Comparison of ENCODE assay signal across 29 cellular contexts in the genomic region with DNA sequence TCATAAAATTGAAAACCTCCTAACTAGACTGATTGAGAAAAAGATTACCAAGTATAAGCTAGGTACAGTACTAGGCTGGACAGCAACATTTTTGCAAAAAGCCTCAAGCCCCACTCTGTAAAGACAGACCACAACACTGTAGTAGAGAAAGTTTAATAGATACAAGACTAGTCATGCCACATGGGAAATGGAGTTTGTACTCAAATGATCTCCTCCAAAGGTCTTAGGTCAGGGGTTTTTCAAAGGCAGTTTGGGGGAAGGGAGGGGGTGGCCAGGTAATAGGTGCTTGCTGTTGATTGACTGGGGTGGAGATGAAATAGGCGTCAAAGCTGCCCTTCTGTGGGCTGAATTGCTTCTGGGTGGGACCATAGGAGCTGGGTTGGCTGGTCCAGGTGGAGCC. TPM values are rescaled to one million over a fixed set of nuclear protein-coding genes. Genes with fewer than 3 reads are reported as not detected.
DNase-seq lines count a peak whose midpoint lies in the region; ATAC-seq, FAIRE-seq and TF ChIP-seq lines count a peak whose summit lies in the region.
"Had no signal": no experiment of that assay in that cellular context is flagged by ENCODE, and none has a peak within 500 bp of the region (broad histone marks: within the 10 kb centered on the region; RNA-seq: fewer than 3 reads in every experiment).

No MANE protein-coding gene starts in this region.

- no peak overlapping the region for H3K4ac ChIP-seq in mesenchymal stem cell (ENCODE audit: low read depth in 1 of 2, low read length in 2 of 2)

- H2BK15ac ChIP-seq in mesenchymal stem cell (ENCODE audit: low read depth, poor library complexity, severe bottlenecking): no peak overlapping the region

- no TSS peak for BruUV-seq in HepG2 (replicated peaks; lab: Mats Ljungman, UMichigan)

- H3K27me3 ChIP-seq in liver (ENCODE audit: control insufficient read depth in 4 of 4, insufficient read depth in 4 of 4, low read length in 3 of 4) (no peaks in the 10 kb centered on the region), HepG2 (ENCODE audit: control insufficient read depth in 1 of 2, insufficient read depth in 2 of 2, low read length in 2 of 2) (no peaks in the 10 kb centered on the region), mesenchymal stem cell (ENCODE audit: control insufficient read depth in 1 of 2, insufficient read depth in 1 of 2, low read length in 2 of 2) (no peaks in the 10 kb centered on the region)
- H3K27me3 ChIP-seq: BE2C, BLaER1 had no signal

- H3K4me3 ChIP-seq in liver (ENCODE audit: low read depth in 1 of 3, low read length in 3 of 3) (no peak overlapping the region), HepG2 (replicated peaks in 1 of 3; ENCODE audit: insufficient read depth in 1 of 3, low read depth in 2 of 3, low read length in 3 of 3) (no peak overlapping the region), mesenchymal stem cell (ENCODE audit: insufficient read depth in 1 of 2, low read depth in 1 of 2, low read length in 2 of 2) (no peak overlapping the region), foreskin fibroblast (ENCODE audit: low read depth in 1 of 2, low read length in 2 of 2) (no peak overlapping the region)
- H3K4me3 ChIP-seq: A549, BLaER1, GM12878 had no signal

- CTCF ChIA-PET in HepG2 (lab: Yijun Ruan, JAX; ENCODE audit: low intra/inter-chr PET ratio, low total read pairs): no interaction called here

- peaks cover 0 to 4% (median 2%) of the 10 kb centered on the region in 4 donors for H3K9me3 ChIP-seq in liver (ENCODE audit: control insufficient read depth in 4 of 4, low read length in 3 of 4)
- H3K9me3 ChIP-seq in HepG2 (ENCODE audit: low read length): peaks cover 26% of the 10 kb centered on the region
- peaks cover 6% of the 10 kb centered on the region for H3K9me3 ChIP-seq in mesenchymal stem cell (ENCODE audit: control insufficient read depth, low read length)
- H3K9me3 ChIP-seq: BE2C had no signal

- H3K23ac ChIP-seq in mesenchymal stem cell (ENCODE audit: low read length in 2 of 2): no peak overlapping the region

- no peaks in the 10 kb centered on the region for H3K79me1 ChIP-seq in mesenchymal stem cell (replicated peaks; ENCODE audit: low read length, poor library complexity, severe bottlenecking)

- H3K27ac ChIP-seq in liver (ENCODE audit: low read depth in 1 of 2, low read length in 2 of 2): no peak overlapping the region
- no peak overlapping the region for H3K27ac ChIP-seq in HepG2 (ENCODE audit: extremely low read length, insufficient read depth, low read length)
- H3K27ac ChIP-seq in mesenchymal stem cell (ENCODE audit: low read length, poor library complexity, severe bottlenecking): no peak overlapping the region
- H3K27ac ChIP-seq: 22Rv1, A549, BLaER1 had no signal

- H2AFZ ChIP-seq in HepG2 (ENCODE audit: low read length) (no peak overlapping the region), mesenchymal stem cell (ENCODE audit: low read depth, low read length) (no peak overlapping the region)

- H4K8ac ChIP-seq in mesenchymal stem cell (ENCODE audit: low read length): no peak overlapping the region

- no peaks in the 10 kb centered on the region for H3K79me2 ChIP-seq in HepG2 (ENCODE audit: insufficient read depth, low read length)

- no peak overlapping the region for H3K4me2 ChIP-seq in HepG2 (ENCODE audit: low read depth, low read length)
- H3K4me2 ChIP-seq in mesenchymal stem cell (ENCODE audit: low read length, poor library complexity, severe bottlenecking): no peak overlapping the region
- H3K4me2 ChIP-seq: A549, BLaER1 had no signal

- H4K91ac ChIP-seq in mesenchymal stem cell (ENCODE audit: low read length): no peak overlapping the region

- H3K4me1 ChIP-seq in liver (ENCODE audit: control insufficient read depth in 4 of 4, insufficient read depth in 4 of 4, low read length in 3 of 4): peaks cover 0 to 12% (median 11%) of the 10 kb centered on the region in 4 donors
- H3K4me1 ChIP-seq in HepG2 (ENCODE audit: insufficient read depth, low read length): no peaks in the 10 kb centered on the region
- H3K4me1 ChIP-seq in mesenchymal stem cell (ENCODE audit: control insufficient read depth, insufficient read depth, low read depth, low read length): no peaks in the 10 kb centered on the region
- H3K4me1 ChIP-seq: A549, BE2C, BLaER1 had no signal

- no peak overlapping the region for H3K9ac ChIP-seq in liver (ENCODE audit: low read depth in 1 of 2, low read length in 2 of 2)
- no peak overlapping the region for H3K9ac ChIP-seq in HepG2 (ENCODE audit: insufficient read depth, low read depth, low read length)
- H3K9ac ChIP-seq in mesenchymal stem cell (ENCODE audit: low read length): no peak overlapping the region
- H3K9ac ChIP-seq: BLaER1 had no signal

- in situ Hi-C loops in HepG2 (cut with HindIII; ENCODE audit: extremely low pct_ligation_motif_present, low pct_unique_long_range_greater_than_20kb): loop anchor here (5.0 kb wide), 1 partner anchor 80 kb away; no protein-coding TSS in a partner anchor

- H2BK12ac ChIP-seq in mesenchymal stem cell (ENCODE audit: low read length in 2 of 2): no peak overlapping the region

- no peak overlapping the region for H3K14ac ChIP-seq in mesenchymal stem cell (ENCODE audit: low read length in 2 of 2)

- WGBS in liver: 61% methylated on average over 1 of the region's 1 CpG
- 0% methylated on average over 1 of the region's 1 CpG for WGBS in HepG2 (ENCODE audit: low lambda C conversion rate)
- no CpG with 5 or more reads among the region's 1 CpG for WGBS in mesenchymal stem cell

- no peak for ATAC-seq in HepG2
- peak; percentile 72 for ATAC-seq in left lobe of liver
- ATAC-seq: A549, GM12878 had no signal

- no peaks in the 10 kb centered on the region for H4K20me1 ChIP-seq in HepG2 (ENCODE audit: insufficient read depth, low read length)
- H4K20me1 ChIP-seq: BLaER1 had no signal

- H3K36me3 ChIP-seq in liver (ENCODE audit: control insufficient read depth in 4 of 4, insufficient read depth in 3 of 4, low read depth in 1 of 4, low read length in 3 of 4): peaks cover 0 to 7% (median 4%) of the 10 kb centered on the region in 4 donors
- no peaks in the 10 kb centered on the region for H3K36me3 ChIP-seq in HepG2 (replicated peaks in 1 of 2; ENCODE audit: control insufficient read depth in 1 of 2, insufficient read depth in 2 of 2, low read length in 2 of 2)
- no peaks in the 10 kb centered on the region for H3K36me3 ChIP-seq in mesenchymal stem cell (ENCODE audit: control insufficient read depth in 1 of 2, insufficient read depth in 2 of 2, low read depth in 1 of 2, low read length in 2 of 2)
- H3K36me3 ChIP-seq: BE2C, BLaER1 had no signal

- TF ChIP-seq POLR2A in HepG2 (IDR thresholded peaks at IDR 0.05; ENCODE audit: insufficient read depth in 1 of 2, low read depth in 2 of 2, low read length in 2 of 2): no peak

- TF ChIP-seq EP300 in HepG2 (IDR thresholded peaks at IDR 0.05; ENCODE audit: low read depth in 2 of 2, low read length in 2 of 2) (no peak), HepG2 (CRISPR knock-in tag; IDR thresholded peaks at IDR 0.05; ENCODE audit: borderline replicate concordance) (no peak)

- no peak for TF ChIP-seq CTCF in liver (IDR thresholded peaks at IDR 0.05; ENCODE audit: low read depth, low read length, missing input control)
- TF ChIP-seq CTCF in HepG2 (CRISPR knock-in tag; IDR thresholded peaks at IDR 0.05): no peak
- TF ChIP-seq CTCF in foreskin fibroblast (IDR thresholded peaks at IDR 0.05; ENCODE audit: low read depth, low read length): no peak

- peak overlapping the region; percentile 12 for H2BK5ac ChIP-seq in mesenchymal stem cell (ENCODE audit: low read depth, low read length, poor library complexity, severe bottlenecking)

- POLR2A ChIA-PET in HepG2 (lab: Yijun Ruan, JAX): no interaction called here

- no peak overlapping the region for H2BK120ac ChIP-seq in mesenchymal stem cell (ENCODE audit: low read depth, low read length)

- no peak overlapping the region for H3K18ac ChIP-seq in mesenchymal stem cell (ENCODE audit: low read depth in 1 of 2, low read length in 2 of 2)

- DNase-seq in HepG2 (ENCODE audit: low spot score) (no peak), left lobe of liver (ENCODE audit: low spot score) (no peak), mesenchymal stem cell (no peak), foreskin fibroblast (no peak), Ammon's horn (ENCODE audit: low spot score) (no peak)
- DNase-seq: AML-193; BE2C; C1 segment of cervical spinal cord; CD4-positive, alpha-beta memory T cell; CD4-positive, CD25-positive, alpha-beta regulatory T cell; CD8-positive, alpha-beta memory T cell; COR-L47; DMS 273 treated with DMSO at 0.1 percent for 48 hours; DMS153; DMS53; DMS79; DND-41; EL; GDM1 had no signal

- no peak overlapping the region for H2AK5ac ChIP-seq in mesenchymal stem cell (ENCODE audit: low read length, severe bottlenecking)

- no peak for TF ChIP-seq RAD21 in liver (IDR thresholded peaks at IDR 0.05)
- no peak for TF ChIP-seq RAD21 in HepG2 (CRISPR knock-in tag; IDR thresholded peaks at IDR 0.05)

- intact Hi-C loops in HepG2 (cut with micrococcal nuclease; ENCODE audit: unreplicated experiment): no loop called here

- FAIRE-seq in HepG2 (lab: Jason Lieb, UNC): no peak
- FAIRE-seq: A549, GM12878, GM18507 had no signal

RNA-seq across cellular contexts. Expression of a gene that starts 14.2 kb away (rescaled TPM):
- total RNA-seq in liver (10 to 100 TPM in 1 of 2 donors, 1 to 10 TPM in 1; 6.1 to 28.0 TPM), HepG2 (2016; rRNA removed; fragmentation: Illumina TruSeq; extraction: Trizol) (0.22 TPM in 1 of 2 replicates, not detected in the other), left lobe of liver (13.7 TPM)
- polyA plus RNA-seq in liver (10 to 100 TPM in 1 of 2 donors, 1 to 10 TPM in 1; 3.9 to 41.3 TPM), HepG2 (2011; rRNA removed) (0.40 and 1.5 TPM in 2 replicates)
- not detected in 2 replicates for total RNA-seq in HepG2 (2016; cell fraction: cytosol; rRNA removed; fragmentation: Illumina TruSeq; extraction: Trizol; ENCODE audit: low read depth)
- 0.15 and 0.48 TPM in 2 replicates for total RNA-seq in HepG2 (2016; cell fraction: insoluble cytoplasmic fraction; rRNA removed; fragmentation: Illumina TruSeq; extraction: Trizol)
- not detected in 2 replicates for total RNA-seq in HepG2 (2016; cell fraction: membrane; rRNA removed; fragmentation: Illumina TruSeq; extraction: Trizol)
- total RNA-seq in HepG2 (2016; cell fraction: nucleus; rRNA removed; fragmentation: Illumina TruSeq; extraction: Trizol): not detected in 2 replicates
- 0.17 and 0.67 TPM in 2 replicates for polyA plus RNA-seq in HepG2 (2011; cell fraction: cytosol; rRNA removed)
- 0.58 and 0.59 TPM in 2 replicates for polyA plus RNA-seq in HepG2 (2011; cell fraction: nucleus; rRNA removed)
- 1.4 and 2.1 TPM in 2 replicates for polyA plus RNA-seq in HepG2 (2012)
- polyA plus RNA-seq in HepG2 (2016; cell fraction: cytosol; fragmentation: Illumina TruSeq; extraction: Trizol; ENCODE audit: low read depth): not detected in 2 replicates
- not detected in 2 replicates for polyA plus RNA-seq in HepG2 (2016; cell fraction: insoluble cytoplasmic fraction; fragmentation: Illumina TruSeq; extraction: Trizol; ENCODE audit: low read depth)
- polyA plus RNA-seq in HepG2 (2016; cell fraction: membrane; fragmentation: Illumina TruSeq; extraction: Trizol; ENCODE audit: low read depth): not detected in 2 replicates
- polyA plus RNA-seq in HepG2 (2016; cell fraction: nucleus; fragmentation: Illumina TruSeq; extraction: Trizol; ENCODE audit: insufficient read depth, low read depth): not detected in 2 replicates
- polyA minus RNA-seq in HepG2 (2011; rRNA and poly(A)+ RNA removed; ENCODE audit: low replicate concordance): 3.2 TPM in 1 of 2 replicates, not detected in the other
- polyA minus RNA-seq in HepG2 (2011; cell fraction: cytosol; rRNA and poly(A)+ RNA removed): 2.0 TPM in 1 of 2 replicates, not detected in the other
- polyA minus RNA-seq in HepG2 (2011; cell fraction: nucleus; rRNA and poly(A)+ RNA removed): 1.3 and 2.9 TPM in 2 replicates
- 0.11 TPM for polyA plus RNA-seq in mesenchymal stem cell (2013, experiment 1 of 2)
- polyA plus RNA-seq in mesenchymal stem cell (2013, experiment 2 of 2): 0.08 TPM
- total RNA-seq: A172; CD4-positive, alpha-beta memory T cell; CD4-positive, CD25-positive, alpha-beta regulatory T cell; CD8-positive, alpha-beta memory T cell; Daoy; G401 had no signal
- polyA plus RNA-seq: CD14-positive monocyte; CD4-positive, alpha-beta memory T cell; CD8-positive, alpha-beta memory T cell had no signal

RNA-seq across cellular contexts. Expression of a gene that starts 14.3 kb away (rescaled TPM):
- total RNA-seq in liver (10 to 100 TPM in 1 of 2 donors, 1 to 10 TPM in 1; 7.9 to 10.7 TPM), HepG2 (2016; rRNA removed; fragmentation: Illumina TruSeq; extraction: Trizol) (1.4 and 1.6 TPM in 2 replicates), left lobe of liver (11.6 TPM)
- polyA plus RNA-seq in liver (1 to 10 TPM; 2.5 to 4.3 TPM), HepG2 (2011; rRNA removed) (2.8 and 3.4 TPM in 2 replicates)
- total RNA-seq in HepG2 (2016; cell fraction: cytosol; rRNA removed; fragmentation: Illumina TruSeq; extraction: Trizol; ENCODE audit: low read depth): 0.40 and 0.53 TPM in 2 replicates
- 1.4 and 1.5 TPM in 2 replicates for total RNA-seq in HepG2 (2016; cell fraction: insoluble cytoplasmic fraction; rRNA removed; fragmentation: Illumina TruSeq; extraction: Trizol)
- 0.76 and 0.96 TPM in 2 replicates for total RNA-seq in HepG2 (2016; cell fraction: membrane; rRNA removed; fragmentation: Illumina TruSeq; extraction: Trizol)
- total RNA-seq in HepG2 (2016; cell fraction: nucleus; rRNA removed; fragmentation: Illumina TruSeq; extraction: Trizol): 2.5 TPM in 2 replicates
- 1.3 and 2.6 TPM in 2 replicates for polyA plus RNA-seq in HepG2 (2011; cell fraction: cytosol; rRNA removed)
- polyA plus RNA-seq in HepG2 (2011; cell fraction: nucleus; rRNA removed): 1.00 and 1.7 TPM in 2 replicates
- 4.2 and 4.9 TPM in 2 replicates for polyA plus RNA-seq in HepG2 (2012)
- 0.06 and 0.17 TPM in 2 replicates for polyA plus RNA-seq in HepG2 (2016; cell fraction: cytosol; fragmentation: Illumina TruSeq; extraction: Trizol; ENCODE audit: low read depth)
- polyA plus RNA-seq in HepG2 (2016; cell fraction: insoluble cytoplasmic fraction; fragmentation: Illumina TruSeq; extraction: Trizol; ENCODE audit: low read depth): 0.99 and 1.5 TPM in 2 replicates
- polyA plus RNA-seq in HepG2 (2016; cell fraction: membrane; fragmentation: Illumina TruSeq; extraction: Trizol; ENCODE audit: low read depth): 0.37 and 0.52 TPM in 2 replicates
- 1.5 and 2.3 TPM in 2 replicates for polyA plus RNA-seq in HepG2 (2016; cell fraction: nucleus; fragmentation: Illumina TruSeq; extraction: Trizol; ENCODE audit: insufficient read depth, low read depth)
- polyA minus RNA-seq in HepG2 (2011; rRNA and poly(A)+ RNA removed; ENCODE audit: low replicate concordance): 1.9 and 3.2 TPM in 2 replicates
- 1.2 and 2.7 TPM in 2 replicates for polyA minus RNA-seq in HepG2 (2011; cell fraction: cytosol; rRNA and poly(A)+ RNA removed)
- polyA minus RNA-seq in HepG2 (2011; cell fraction: nucleus; rRNA and poly(A)+ RNA removed): 2.5 and 5.0 TPM in 2 replicates
- 1.1 TPM for polyA plus RNA-seq in mesenchymal stem cell (2013, experiment 1 of 2)
- 0.86 TPM for polyA plus RNA-seq in mesenchymal stem cell (2013, experiment 2 of 2)
